20 cellular contexts compared by ENCODE assay signal in the genomic region with DNA sequence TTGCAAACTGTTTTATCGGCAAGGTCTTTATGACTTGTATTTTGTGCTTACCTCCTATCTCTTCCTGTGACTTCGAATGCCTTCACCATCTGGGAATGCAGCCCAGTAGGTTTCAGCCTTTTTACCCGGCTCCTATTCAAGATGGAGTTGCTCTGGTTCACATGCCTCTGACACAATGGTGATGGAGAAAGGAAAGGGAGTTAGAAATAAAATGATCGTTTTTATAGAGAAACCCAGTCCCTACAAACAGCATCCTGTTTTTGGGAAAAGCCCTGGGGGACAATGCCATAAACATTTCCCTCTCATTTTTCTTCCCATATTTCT. TPM values are rescaled to one million over a fixed set of nuclear protein-coding genes. Genes with fewer than 3 reads are reported as not detected.
DNase-seq lines count a peak whose midpoint lies in the region; ATAC-seq, FAIRE-seq and TF ChIP-seq lines count a peak whose summit lies in the region.
"Had no signal": no experiment of that assay in that cellular context is flagged by ENCODE, and none has a peak within 500 bp of the region (broad histone marks: within the 10 kb centered on the region; RNA-seq: fewer than 3 reads in every experiment).

No MANE protein-coding gene starts in this region.

- intact Hi-C loops in kidney (cut with DNase I) = no loop called here

- no peak overlapping the region for H3K4me3 Mint-ChIP-seq in WTC11
- H3K4me3 Mint-ChIP-seq: CD4-positive, alpha-beta memory T cell had no signal

- H3K27ac ChIP-seq in HUES6 (ENCODE audit: low read depth, low read length) = 0 out of 2 replicates have a peak overlapping the region, but pooled peaks have one; percentile 7
- no peak overlapping the region for H3K27ac ChIP-seq in iPS-20b (ENCODE audit: low read length)
- peak overlapping the region; percentile 94 for H3K27ac ChIP-seq in smooth muscle cell (ENCODE audit: low read depth)
- H3K27ac ChIP-seq in kidney (ENCODE audit: low read depth in 2 of 2, low read length in 2 of 2) = no peak overlapping the region
- H3K27ac ChIP-seq: GM23248 had no signal

- CTCF ChIA-PET in WTC11 (lab: Charles Lee) = no interaction called here

- H3K9ac ChIP-seq in HUES6 (ENCODE audit: low read length) (no peak overlapping the region), iPS-20b (ENCODE audit: low read depth, low read length) (peak overlapping the region; percentile 25; the same call in 1 of the 2 replicates), smooth muscle cell (ENCODE audit: low read depth) (no peak overlapping the region), kidney (ENCODE audit: low read length in 2 of 2) (no peak overlapping the region)
- H3K9ac ChIP-seq: GM23248 had no signal

- H3K9me3 ChIP-seq in HUES6 (ENCODE audit: control insufficient read depth, insufficient read depth, low read depth, low read length) (no peaks in the 10 kb centered on the region; the same call in 1 of the 2 replicates), iPS-20b (ENCODE audit: insufficient read depth, low read depth, low read length) (no peaks in the 10 kb centered on the region), smooth muscle cell (replicated peaks; ENCODE audit: low read depth) (no peaks in the 10 kb centered on the region), kidney (ENCODE audit: control insufficient read depth in 1 of 2, low read length in 2 of 2) (no peaks in the 10 kb centered on the region)

- H2AFZ ChIP-seq in smooth muscle cell (ENCODE audit: low read depth) = no peak overlapping the region
- H2AFZ ChIP-seq: GM23248 had no signal

- peak overlapping the region; percentile 18 for H3K4me2 ChIP-seq in smooth muscle cell

- FAIRE-seq in kidney (lab: Jason Lieb, UNC) = no peak
- FAIRE-seq: GM12891, H54 had no signal

- 60% methylated on average over 4 of the region's 4 CpGs for WGBS in smooth muscle cell (ENCODE audit: low lambda C conversion rate)

- H3F3A ChIP-seq in smooth muscle cell (ENCODE audit: low read depth) = peaks cover 27% of the 10 kb centered on the region

- H3K4me3 ChIP-seq in HUES6 (ENCODE audit: low read depth, low read length) = no peak overlapping the region
- H3K4me3 ChIP-seq in iPS-20b (ENCODE audit: low read length) = no peak overlapping the region
- no peak overlapping the region for H3K4me3 ChIP-seq in smooth muscle cell
- H3K4me3 ChIP-seq in kidney (ENCODE audit: low read length in 2 of 2) = no peak overlapping the region
- H3K4me3 ChIP-seq: GM23248 had no signal

- no peaks in the 10 kb centered on the region for H3K27me3 ChIP-seq in HUES6 (ENCODE audit: control insufficient read depth, insufficient read depth, low read length)
- H3K27me3 ChIP-seq in iPS-20b (ENCODE audit: insufficient read depth, low read length) = no peaks in the 10 kb centered on the region
- H3K27me3 ChIP-seq in smooth muscle cell (ENCODE audit: low read depth) = no peaks in the 10 kb centered on the region

- TF ChIP-seq CTCF in WTC11 (IDR thresholded peaks at IDR 0.05) (no peak), smooth muscle cell (IDR thresholded peaks at IDR 0.05; ENCODE audit: borderline replicate concordance, insufficient read depth, poor library complexity, severe bottlenecking) (no peak), kidney (IDR thresholded peaks at IDR 0.05; ENCODE audit: borderline replicate concordance, extremely low read depth, insufficient read depth) (no peak)

- peaks cover 38% of the 10 kb centered on the region for H3K4me1 ChIP-seq in HUES6 (ENCODE audit: control insufficient read depth, insufficient read depth, low read length)
- H3K4me1 ChIP-seq in iPS-20b (ENCODE audit: insufficient read depth, low read length) = peaks cover 13% of the 10 kb centered on the region
- H3K4me1 ChIP-seq in smooth muscle cell (ENCODE audit: low read depth) = peaks cover 13% of the 10 kb centered on the region
- H3K4me1 ChIP-seq in kidney (ENCODE audit: control insufficient read depth in 1 of 2, insufficient read depth in 1 of 2, low read depth in 1 of 2, low read length in 2 of 2) = no peaks in the 10 kb centered on the region

- H3K36me3 ChIP-seq in HUES6 (ENCODE audit: control insufficient read depth, insufficient read depth, low read length) (no peaks in the 10 kb centered on the region), iPS-20b (ENCODE audit: insufficient read depth, low read depth, low read length) (no peaks in the 10 kb centered on the region), smooth muscle cell (ENCODE audit: low read depth) (no peaks in the 10 kb centered on the region), kidney (ENCODE audit: control insufficient read depth in 1 of 2, insufficient read depth in 2 of 2, low read length in 2 of 2) (no peaks in the 10 kb centered on the region)

- POLR2A ChIA-PET in WTC11 (lab: Charles Lee) = no interaction called here

- no peaks in the 10 kb centered on the region for H3K27me3 Mint-ChIP-seq in WTC11 (ENCODE audit: low read depth)

- H3K36me3 Mint-ChIP-seq in WTC11 = peaks cover 4% of the 10 kb centered on the region; the same call in 1 of the 2 replicates
- H3K36me3 Mint-ChIP-seq: CD4-positive, alpha-beta memory T cell had no signal

- peaks cover 43% of the 10 kb centered on the region for H3K4me1 Mint-ChIP-seq in WTC11

- no peaks in the 10 kb centered on the region for H3K79me2 ChIP-seq in smooth muscle cell (ENCODE audit: low read depth)

- peaks cover 9% of the 10 kb centered on the region for H3K9me3 Mint-ChIP-seq in WTC11

- ATAC-seq in WTC11 (no peak), GM21447 (IDR thresholded peaks at IDR 0.05; ENCODE audit: unreplicated experiment) (no peak)

- no peak for DNase-seq in WTC11 (ENCODE audit: low spot score)
- DNase-seq in smooth muscle cell (lab: John Stamatoyannopoulos, UW; ENCODE audit: unreplicated experiment) = no peak
- no peak for DNase-seq in NCI-H1417 treated with DMSO at 0.1 percent for 48 hours (lab: John Stamatoyannopoulos, UW)
- no peak for DNase-seq in NCI-H1930 (lab: John Stamatoyannopoulos, UW)
- no peak for DNase-seq in kidney
- DNase-seq: C1 segment of cervical spinal cord; Calu3; CD4-positive, alpha-beta memory T cell; COR-L47; DMS53; DMS79 treated with DMSO at 0.1 percent for 48 hours; GF-D8; GM23248; HCEC 1CT had no signal

- H3K27ac Mint-ChIP-seq in WTC11 = no peak overlapping the region
- H3K27ac Mint-ChIP-seq: CD4-positive, alpha-beta memory T cell had no signal

- no peaks in the 10 kb centered on the region for H4K20me1 ChIP-seq in smooth muscle cell (ENCODE audit: low read depth)

TF ChIP-seq in WTC11, 78 proteins besides CTCF, POLR2A, EP300 and RAD21 (continues in another document):
- TF ChIP-seq, protein P1, sequence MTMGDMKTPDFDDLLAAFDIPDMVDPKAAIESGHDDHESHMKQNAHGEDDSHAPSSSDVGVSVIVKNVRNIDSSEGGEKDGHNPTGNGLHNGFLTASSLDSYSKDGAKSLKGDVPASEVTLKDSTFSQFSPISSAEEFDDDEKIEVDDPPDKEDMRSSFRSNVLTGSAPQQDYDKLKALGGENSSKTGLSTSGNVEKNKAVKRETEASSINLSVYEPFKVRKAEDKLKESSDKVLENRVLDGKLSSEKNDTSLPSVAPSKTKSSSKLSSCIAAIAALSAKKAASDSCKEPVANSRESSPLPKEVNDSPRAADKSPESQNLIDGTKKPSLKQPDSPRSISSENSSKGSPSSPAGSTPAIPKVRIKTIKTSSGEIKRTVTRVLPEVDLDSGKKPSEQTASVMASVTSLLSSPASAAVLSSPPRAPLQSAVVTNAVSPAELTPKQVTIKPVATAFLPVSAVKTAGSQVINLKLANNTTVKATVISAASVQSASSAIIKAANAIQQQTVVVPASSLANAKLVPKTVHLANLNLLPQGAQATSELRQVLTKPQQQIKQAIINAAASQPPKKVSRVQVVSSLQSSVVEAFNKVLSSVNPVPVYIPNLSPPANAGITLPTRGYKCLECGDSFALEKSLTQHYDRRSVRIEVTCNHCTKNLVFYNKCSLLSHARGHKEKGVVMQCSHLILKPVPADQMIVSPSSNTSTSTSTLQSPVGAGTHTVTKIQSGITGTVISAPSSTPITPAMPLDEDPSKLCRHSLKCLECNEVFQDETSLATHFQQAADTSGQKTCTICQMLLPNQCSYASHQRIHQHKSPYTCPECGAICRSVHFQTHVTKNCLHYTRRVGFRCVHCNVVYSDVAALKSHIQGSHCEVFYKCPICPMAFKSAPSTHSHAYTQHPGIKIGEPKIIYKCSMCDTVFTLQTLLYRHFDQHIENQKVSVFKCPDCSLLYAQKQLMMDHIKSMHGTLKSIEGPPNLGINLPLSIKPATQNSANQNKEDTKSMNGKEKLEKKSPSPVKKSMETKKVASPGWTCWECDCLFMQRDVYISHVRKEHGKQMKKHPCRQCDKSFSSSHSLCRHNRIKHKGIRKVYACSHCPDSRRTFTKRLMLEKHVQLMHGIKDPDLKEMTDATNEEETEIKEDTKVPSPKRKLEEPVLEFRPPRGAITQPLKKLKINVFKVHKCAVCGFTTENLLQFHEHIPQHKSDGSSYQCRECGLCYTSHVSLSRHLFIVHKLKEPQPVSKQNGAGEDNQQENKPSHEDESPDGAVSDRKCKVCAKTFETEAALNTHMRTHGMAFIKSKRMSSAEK (CRISPR knock-in tag; IDR thresholded peaks at IDR 0.05; ENCODE audit: borderline replicate concordance) = peak; percentile 80; the same call in 1 of the 2 replicates
- TF ChIP-seq, protein P2, sequence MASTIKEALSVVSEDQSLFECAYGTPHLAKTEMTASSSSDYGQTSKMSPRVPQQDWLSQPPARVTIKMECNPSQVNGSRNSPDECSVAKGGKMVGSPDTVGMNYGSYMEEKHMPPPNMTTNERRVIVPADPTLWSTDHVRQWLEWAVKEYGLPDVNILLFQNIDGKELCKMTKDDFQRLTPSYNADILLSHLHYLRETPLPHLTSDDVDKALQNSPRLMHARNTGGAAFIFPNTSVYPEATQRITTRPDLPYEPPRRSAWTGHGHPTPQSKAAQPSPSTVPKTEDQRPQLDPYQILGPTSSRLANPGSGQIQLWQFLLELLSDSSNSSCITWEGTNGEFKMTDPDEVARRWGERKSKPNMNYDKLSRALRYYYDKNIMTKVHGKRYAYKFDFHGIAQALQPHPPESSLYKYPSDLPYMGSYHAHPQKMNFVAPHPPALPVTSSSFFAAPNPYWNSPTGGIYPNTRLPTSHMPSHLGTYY (CRISPR knock-in tag; IDR thresholded peaks at IDR 0.05) = 0 out of 2 replicates have a peak, but pooled peaks have one; percentile 69
- TF ChIP-seq ZNF423 (CRISPR knock-in tag; IDR thresholded peaks at IDR 0.05) = peak; percentile 46; the same call in 1 of the 2 replicates
- no peak for TF ChIP-seq NFATC4 (CRISPR knock-in tag; IDR thresholded peaks at IDR 0.05)
- TF ChIP-seq ZNF317 (CRISPR knock-in tag; IDR thresholded peaks at IDR 0.05; ENCODE audit: borderline replicate concordance, low read depth) = no peak
- TF ChIP-seq MYBL2 (CRISPR knock-in tag; IDR thresholded peaks at IDR 0.05) = no peak

RNA-seq across cellular contexts. Expression of a gene that starts 27.5 kb away (rescaled TPM):
- total RNA-seq in WTC11 (2021) (0.39 to 0.79 TPM (median 0.55 TPM) in 3 replicates), smooth muscle cell (19.1 and 20.2 TPM in 2 replicates), kidney (16.7 TPM)
- polyA plus RNA-seq in smooth muscle cell (8.8 and 11.2 TPM in 2 replicates), kidney (ENCODE audit: insufficient read depth, low read depth, low replicate concordance) (30.0 TPM)
- total RNA-seq: G401 had no signal

Comparison
In these comparisons a context has a peak if more than half of its experiments do, and no peak if none do; other contexts are left out.
1. H3K27ac ChIP-seq: peak in HUES6 (single experiment) and smooth muscle cell (single experiment); none in iPS-20b (single experiment) and kidney (0 of 2).